Comparison of ENCODE assay signal across 1 cellular context in the genomic region with DNA sequence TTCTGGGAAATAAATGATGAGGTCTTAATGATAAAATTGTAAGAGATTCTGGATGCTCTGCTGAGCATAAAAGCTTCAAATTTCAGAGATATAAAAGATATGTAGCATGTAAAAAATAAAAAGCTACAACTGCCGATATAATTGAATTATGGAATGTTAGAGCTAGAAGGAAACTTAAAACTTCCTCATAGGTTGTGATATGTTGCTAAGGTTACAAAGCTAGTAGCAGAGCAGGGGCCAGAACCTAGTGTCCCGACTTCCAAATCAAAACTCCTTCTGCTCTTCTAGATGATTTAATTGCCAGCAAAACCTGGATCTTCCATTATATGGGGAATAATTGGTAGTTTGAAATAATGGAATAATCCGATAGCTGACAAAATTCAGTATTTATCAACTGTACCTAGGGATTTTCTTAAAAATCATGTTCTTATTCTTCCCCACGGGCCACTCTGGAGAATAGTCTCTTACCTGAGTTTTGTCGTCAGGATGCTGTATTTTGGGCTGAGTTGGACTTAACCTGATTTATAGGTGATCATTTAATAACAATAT.
TF ChIP-seq lines count a peak whose summit lies in the region.

TSS of gene ASCL3 (minus strand) at position 499 of the 549 bp plus-strand sequence. CDS start 4,855 bp downstream, outside the sequence.

TF ChIP-seq in SK-N-SH treated with all-trans-retinoic acid at 6 μM for 48 hours, 23 proteins besides CTCF, POLR2A, EP300 and RAD21 (continued from another document):
- no peak for TF ChIP-seq ZNF8 (CRISPR knock-in tag; IDR thresholded peaks at IDR 0.05)
